8 cellular contexts compared by ENCODE assay signal in genomic region chr16:66750279-66751134, GRCh38. TPM values are rescaled to one million over a fixed set of nuclear protein-coding genes. Genes with fewer than 3 reads are reported as not detected.
DNase-seq lines count a peak whose midpoint lies in the region; ATAC-seq, FAIRE-seq and TF ChIP-seq lines count a peak whose summit lies in the region.

No MANE protein-coding gene starts in this region.

- ATAC-seq in GM18867 (IDR thresholded peaks at IDR 0.05; ENCODE audit: unreplicated experiment) (peak; percentile 1), GM18907 (IDR thresholded peaks at IDR 0.05; ENCODE audit: unreplicated experiment) (no peak)
- ATAC-seq in naive thymus-derived CD4-positive, alpha-beta T cell: no peak
- ATAC-seq in activated CD4-positive, CD25-positive, alpha-beta regulatory T cell treated with anti-CD3 and anti-CD28 coated beads, Interleukin-2, amount 50 U/mL, for 24 hours: no peak

- H3K36me3 Mint-ChIP-seq in naive thymus-derived CD4-positive, alpha-beta T cell: peaks cover 0 to 26% (median 11%) of the 10 kb centered on the region in 5 donors

- H3K27ac Mint-ChIP-seq in naive thymus-derived CD4-positive, alpha-beta T cell: peak overlapping the region; percentile 71 to 96 (median 87)

- TF ChIP-seq CTCF in coronary artery (IDR thresholded peaks at IDR 0.05): no peak

- CTCF ChIA-PET in naive thymus-derived CD4-positive, alpha-beta T cell (lab: Charles Lee): interaction anchor here (1.1 to 2.5 kb wide), 4 partner anchors 8 to 80 kb away, joined by 3 to 10 read pairs (median 4); partner anchors contain the start of gene NAE1

- H3K27me3 ChIP-seq in naive thymus-derived CD4-positive, alpha-beta T cell (ENCODE audit: control insufficient read depth in 2 of 2, insufficient read depth in 2 of 2, low read length in 2 of 2): no peaks in the 10 kb centered on the region

- no peaks in the 10 kb centered on the region for H3K9me3 ChIP-seq in naive thymus-derived CD4-positive, alpha-beta T cell (ENCODE audit: control insufficient read depth in 2 of 3, low read length in 3 of 3)

- peaks cover 31 to 49% (median 47%) of the 10 kb centered on the region in 7 donors for H3K4me1 Mint-ChIP-seq in naive thymus-derived CD4-positive, alpha-beta T cell

- H3K36me3 ChIP-seq in naive thymus-derived CD4-positive, alpha-beta T cell (ENCODE audit: control insufficient read depth in 2 of 3, insufficient read depth in 3 of 3, low read length in 3 of 3): peaks cover 0 to 33% (median 4%) of the 10 kb centered on the region in 3 experiments

- H3K4me3 Mint-ChIP-seq in naive thymus-derived CD4-positive, alpha-beta T cell: peak overlapping the region; percentile 76 to 95 (median 90)

- H3K4me3 ChIP-seq in coronary artery: peak overlapping the region; percentile 98
- peak overlapping the region; percentile 78 for H3K4me3 ChIP-seq in naive thymus-derived CD4-positive, alpha-beta T cell (ENCODE audit: low read length)

- H3K27ac ChIP-seq in coronary artery: peak overlapping the region; percentile 96 to 97
- H3K27ac ChIP-seq in naive thymus-derived CD4-positive, alpha-beta T cell (ENCODE audit: low read depth, low read length): peak overlapping the region; percentile 91

- no peak for FAIRE-seq in urothelium cell line (lab: Jason Lieb, UNC)

- POLR2A ChIA-PET in naive thymus-derived CD4-positive, alpha-beta T cell (lab: Charles Lee): interaction anchor here (1.0 to 2.1 kb wide), 5 partner anchors 12 to 147 kb away, joined by 3 to 13 read pairs (median 3); partner anchors contain the start of gene NAE1

- peaks cover 0 to 29% (median 0%) of the 10 kb centered on the region in 5 donors for H3K27me3 Mint-ChIP-seq in naive thymus-derived CD4-positive, alpha-beta T cell

- DNase-seq in NAMALWA (ENCODE audit: low spot score): peak; percentile 29
- no peak for DNase-seq in coronary artery (ENCODE audit: low spot score)
- no peak for DNase-seq in naive thymus-derived CD4-positive, alpha-beta T cell
- DNase-seq in urothelium cell line (ENCODE audit: low spot score): no peak
- DNase-seq in NCI-H2029 treated with DMSO at 0.1 percent for 48 hours (lab: John Stamatoyannopoulos, UW): no peak

- intact Hi-C loops in naive thymus-derived CD4-positive, alpha-beta T cell (cut with micrococcal nuclease): loop anchor here (1.0 to 5.0 kb wide), 11 partner anchors 22 to 344 kb away; partner anchors contain the start of genes CMTM4 (in 2 of the 2), NAE1 (in 2 of the 2) and CIAO2B (in 1 of the 2)

- peaks cover 21 to 24% of the 10 kb centered on the region in 2 donors for H3K4me1 ChIP-seq in naive thymus-derived CD4-positive, alpha-beta T cell (ENCODE audit: control insufficient read depth in 2 of 2, insufficient read depth in 2 of 2, low read length in 2 of 2)

- H3K9me3 Mint-ChIP-seq in naive thymus-derived CD4-positive, alpha-beta T cell: peaks cover 0 to 6% (median 0%) of the 10 kb centered on the region in 11 donors

RNA-seq across cellular contexts. Expression of gene DYNC1LI2, which starts 0.9 kb away (rescaled TPM):
- 10 to 100 TPM; 72.3 to 85.7 (median 80.9) TPM for total RNA-seq in naive thymus-derived CD4-positive, alpha-beta T cell
- polyA plus RNA-seq in naive thymus-derived CD4-positive, alpha-beta T cell: 10 to 100 TPM; 23.2 to 25.5 TPM

RNA-seq across cellular contexts. Expression of gene TERB1, which starts 50.9 kb away (rescaled TPM):
- under 1 TPM in 4 of 5 experiments, not detected in 1; 0.16 to 0.83 (median 0.37) TPM for total RNA-seq in naive thymus-derived CD4-positive, alpha-beta T cell
- not detected for polyA plus RNA-seq in naive thymus-derived CD4-positive, alpha-beta T cell

RNA-seq across cellular contexts. Expression of gene CMTM4, which starts 54.0 kb away (rescaled TPM):
- 1 to 10 TPM; 1.5 to 2.5 (median 1.8) TPM for total RNA-seq in naive thymus-derived CD4-positive, alpha-beta T cell
- polyA plus RNA-seq in naive thymus-derived CD4-positive, alpha-beta T cell: under 1 TPM; 0.07 to 0.12 TPM
